ENCODE assay signal across 16 cellular contexts in the genomic region with DNA sequence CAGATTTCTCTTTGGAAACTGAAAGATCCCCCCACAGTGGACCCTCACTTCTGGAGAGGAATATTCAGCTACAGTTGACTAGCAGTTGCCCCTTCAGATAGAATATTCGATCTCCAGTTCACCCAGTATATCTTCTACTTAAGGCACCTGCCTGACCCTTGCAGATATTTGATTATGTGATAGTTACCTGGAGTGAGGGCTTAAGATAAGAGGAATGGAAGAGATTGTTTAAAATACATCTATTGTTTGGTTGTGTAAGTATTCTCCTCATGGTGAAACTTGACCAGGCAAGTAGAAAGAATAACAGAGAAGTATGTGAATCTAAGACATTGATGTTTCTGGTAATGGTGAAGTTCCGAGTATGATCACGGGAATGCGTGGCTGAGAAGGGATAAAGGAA. TPM values are rescaled to one million over a fixed set of nuclear protein-coding genes. Genes with fewer than 3 reads are reported as not detected.
DNase-seq lines count a peak whose midpoint lies in the region; ATAC-seq and TF ChIP-seq lines count a peak whose summit lies in the region.
"Had no signal": no experiment of that assay in that cellular context is flagged by ENCODE, and none has a peak within 500 bp of the region (broad histone marks: within the 10 kb centered on the region; RNA-seq: fewer than 3 reads in every experiment).

No MANE protein-coding gene starts in this region.

- no peaks in the 10 kb centered on the region for H3K9me3 ChIP-seq in CD4-positive, CD25-positive, alpha-beta regulatory T cell (ENCODE audit: control insufficient read depth in 2 of 2, low read length in 2 of 2)
- H3K9me3 ChIP-seq in naive thymus-derived CD4-positive, alpha-beta T cell (ENCODE audit: control insufficient read depth in 2 of 3, low read length in 3 of 3), result no peaks in the 10 kb centered on the region
- no peaks in the 10 kb centered on the region for H3K9me3 ChIP-seq in upper lobe of left lung
- H3K9me3 ChIP-seq: suprapubic skin had no signal

- DNase-seq in CD4-positive, CD25-positive, alpha-beta regulatory T cell, result no peak
- DNase-seq in Calu3 (no peak), upper lobe of left lung (no peak)
- no peak for DNase-seq in naive thymus-derived CD4-positive, alpha-beta T cell
- DNase-seq: C1 segment of cervical spinal cord; central memory CD4-positive, alpha-beta T cell; foreskin keratinocyte; left ventricle myocardium superior; NCI-H146; NCI-H446; Right ventricle myocardium superior; T-helper 9 cell had no signal

- no peak overlapping the region for H3K4me3 ChIP-seq in CD4-positive, CD25-positive, alpha-beta regulatory T cell (ENCODE audit: low read depth, low read length)
- no peak overlapping the region for H3K4me3 ChIP-seq in naive thymus-derived CD4-positive, alpha-beta T cell (ENCODE audit: low read length)
- H3K4me3 ChIP-seq in upper lobe of left lung, result no peak overlapping the region
- H3K4me3 ChIP-seq: suprapubic skin had no signal

- H3K27me3 ChIP-seq in CD4-positive, CD25-positive, alpha-beta regulatory T cell (ENCODE audit: control insufficient read depth, insufficient read depth, low read length), result no peaks in the 10 kb centered on the region
- H3K27me3 ChIP-seq in naive thymus-derived CD4-positive, alpha-beta T cell (ENCODE audit: control insufficient read depth in 2 of 2, insufficient read depth in 2 of 2, low read length in 2 of 2), result no peaks in the 10 kb centered on the region
- no peaks in the 10 kb centered on the region for H3K27me3 ChIP-seq in upper lobe of left lung
- H3K27me3 ChIP-seq: foreskin keratinocyte, suprapubic skin had no signal

- peak overlapping the region; percentile 68 to 86 (median 83) for H3K27ac Mint-ChIP-seq in CD4-positive, CD25-positive, alpha-beta regulatory T cell
- H3K27ac Mint-ChIP-seq in Calu3 (ENCODE audit: unreplicated experiment), result no peak overlapping the region
- peak overlapping the region; percentile 28 for H3K27ac Mint-ChIP-seq in activated naive CD8-positive, alpha-beta T cell
- H3K27ac Mint-ChIP-seq in naive thymus-derived CD4-positive, alpha-beta T cell, result peak overlapping the region; percentile 44 to 100 (median 73)

- no peaks in the 10 kb centered on the region for H3K9me3 Mint-ChIP-seq in CD4-positive, CD25-positive, alpha-beta regulatory T cell
- H3K9me3 Mint-ChIP-seq in Calu3 (ENCODE audit: low read depth, unreplicated experiment), result no peaks in the 10 kb centered on the region
- no peaks in the 10 kb centered on the region for H3K9me3 Mint-ChIP-seq in activated naive CD8-positive, alpha-beta T cell (ENCODE audit: low read depth)
- peaks cover 0 to 8% (median 0%) of the 10 kb centered on the region in 11 donors for H3K9me3 Mint-ChIP-seq in naive thymus-derived CD4-positive, alpha-beta T cell

- peaks cover 8% of the 10 kb centered on the region for H3K27me3 Mint-ChIP-seq in CD4-positive, CD25-positive, alpha-beta regulatory T cell
- H3K27me3 Mint-ChIP-seq in Calu3 (ENCODE audit: unreplicated experiment), result no peaks in the 10 kb centered on the region
- H3K27me3 Mint-ChIP-seq in activated naive CD8-positive, alpha-beta T cell, result no peaks in the 10 kb centered on the region
- peaks cover 0 to 2% (median 0%) of the 10 kb centered on the region in 5 donors for H3K27me3 Mint-ChIP-seq in naive thymus-derived CD4-positive, alpha-beta T cell

- peaks cover 18 to 49% (median 34%) of the 10 kb centered on the region in 4 donors for H3K4me1 Mint-ChIP-seq in CD4-positive, CD25-positive, alpha-beta regulatory T cell
- peaks cover 32% of the 10 kb centered on the region for H3K4me1 Mint-ChIP-seq in Calu3 (ENCODE audit: low read depth, unreplicated experiment)
- H3K4me1 Mint-ChIP-seq in activated naive CD8-positive, alpha-beta T cell (ENCODE audit: low read depth), result peaks cover 25% of the 10 kb centered on the region
- H3K4me1 Mint-ChIP-seq in naive thymus-derived CD4-positive, alpha-beta T cell, result peaks cover 26 to 43% (median 39%) of the 10 kb centered on the region in 7 donors

- H3K36me3 Mint-ChIP-seq in CD4-positive, CD25-positive, alpha-beta regulatory T cell, result no peaks in the 10 kb centered on the region
- peaks cover 29% of the 10 kb centered on the region for H3K36me3 Mint-ChIP-seq in Calu3 (ENCODE audit: insufficient read depth, unreplicated experiment)
- H3K36me3 Mint-ChIP-seq in activated naive CD8-positive, alpha-beta T cell, result peaks cover 6% of the 10 kb centered on the region
- H3K36me3 Mint-ChIP-seq in naive thymus-derived CD4-positive, alpha-beta T cell, result peaks cover 0 to 22% (median 0%) of the 10 kb centered on the region in 5 donors

- TF ChIP-seq EP300 in upper lobe of left lung (IDR thresholded peaks at IDR 0.05), result no peak

- no peak for ATAC-seq in CD4-positive, CD25-positive, alpha-beta regulatory T cell (ENCODE audit: low read depth in 2 of 2)
- no peak for ATAC-seq in naive thymus-derived CD4-positive, alpha-beta T cell
- ATAC-seq in GM19035 (IDR thresholded peaks at IDR 0.05; ENCODE audit: unreplicated experiment) (no peak), HG03460 (IDR thresholded peaks at IDR 0.05; ENCODE audit: unreplicated experiment) (no peak), upper lobe of left lung (ENCODE audit: low FRiP score in 2 of 2) (no peak)
- ATAC-seq: foreskin keratinocyte, left ventricle myocardium superior had no signal

- TF ChIP-seq CTCF in Calu3 (IDR thresholded peaks at IDR 0.05; ENCODE audit: unreplicated experiment) (no peak), upper lobe of left lung (IDR thresholded peaks at IDR 0.05) (no peak)

- H3K4me1 ChIP-seq in CD4-positive, CD25-positive, alpha-beta regulatory T cell (ENCODE audit: control insufficient read depth, insufficient read depth, low read length, poor library complexity, severe bottlenecking), result peaks cover 41% of the 10 kb centered on the region
- H3K4me1 ChIP-seq in naive thymus-derived CD4-positive, alpha-beta T cell (ENCODE audit: control insufficient read depth in 2 of 2, insufficient read depth in 2 of 2, low read length in 2 of 2), result peaks cover 23 to 36% of the 10 kb centered on the region in 2 donors
- H3K4me1 ChIP-seq in upper lobe of left lung, result peaks cover 35 to 48% (median 36%) of the 10 kb centered on the region in 4 donors

- POLR2A ChIA-PET in naive thymus-derived CD4-positive, alpha-beta T cell (lab: Charles Lee), result interaction anchor here (6.1 kb wide), 1 partner anchor 28 kb away, joined by 74 read pairs; the partner anchor contains the start of gene SOX12

- 87 to 93% methylated on average over 4 of the region's 4 CpGs for WGBS in upper lobe of left lung, 2 donors

- CTCF ChIA-PET in Calu3 (lab: Charles Lee), result no interaction called here
- CTCF ChIA-PET in naive thymus-derived CD4-positive, alpha-beta T cell (lab: Charles Lee), result no interaction called here

- no TSS peak for BruUV-seq in Calu3 (replicated peaks; lab: Mats Ljungman, UMichigan)

- H3K4me3 Mint-ChIP-seq in CD4-positive, CD25-positive, alpha-beta regulatory T cell, result peak overlapping the region; percentile 78 to 93 (median 80)
- peak overlapping the region; percentile 99 for H3K4me3 Mint-ChIP-seq in Calu3 (ENCODE audit: low read depth, unreplicated experiment)
- peak overlapping the region; percentile 91 for H3K4me3 Mint-ChIP-seq in activated naive CD8-positive, alpha-beta T cell
- peak overlapping the region; percentile 57 to 99 (median 94) for H3K4me3 Mint-ChIP-seq in naive thymus-derived CD4-positive, alpha-beta T cell

- no peak overlapping the region for H3K27ac ChIP-seq in CD4-positive, CD25-positive, alpha-beta regulatory T cell (ENCODE audit: insufficient read depth, low read length, poor library complexity, severe bottlenecking)
- no peak overlapping the region for H3K27ac ChIP-seq in naive thymus-derived CD4-positive, alpha-beta T cell (ENCODE audit: low read depth, low read length)
- H3K27ac ChIP-seq in upper lobe of left lung, result no peak overlapping the region
- H3K27ac ChIP-seq: foreskin keratinocyte, suprapubic skin had no signal

- no peak for TF ChIP-seq POLR2A in upper lobe of left lung (IDR thresholded peaks at IDR 0.05)

- peaks cover 8% of the 10 kb centered on the region for H3K36me3 ChIP-seq in CD4-positive, CD25-positive, alpha-beta regulatory T cell (ENCODE audit: control insufficient read depth, insufficient read depth, low read length)
- H3K36me3 ChIP-seq in naive thymus-derived CD4-positive, alpha-beta T cell (ENCODE audit: control insufficient read depth in 2 of 3, insufficient read depth in 3 of 3, low read length in 3 of 3), result peaks cover 0 to 5% (median 0%) of the 10 kb centered on the region in 3 experiments
- no peaks in the 10 kb centered on the region for H3K36me3 ChIP-seq in upper lobe of left lung
- H3K36me3 ChIP-seq: suprapubic skin had no signal

- intact Hi-C loops in Calu3 (cut with micrococcal nuclease; ENCODE audit: unreplicated experiment), result no loop called here
- intact Hi-C loops in naive thymus-derived CD4-positive, alpha-beta T cell (cut with micrococcal nuclease), result no loop called here

RNA-seq across cellular contexts. Expression of gene ZCCHC3, which starts 1.6 kb away (rescaled TPM):
- total RNA-seq in CD4-positive, CD25-positive, alpha-beta regulatory T cell, result 19.7 TPM
- polyA plus RNA-seq in CD4-positive, CD25-positive, alpha-beta regulatory T cell, result 10 to 100 TPM in 1 of 4 donors, 1 to 10 TPM in 3; 5.9 to 12.7 (median 7.9) TPM
- total RNA-seq in Calu3 (2022) (10.9 and 11.1 TPM in 2 replicates), upper lobe of left lung (10 to 100 TPM; 14.2 to 18.5 (median 17.3) TPM)
- total RNA-seq in naive thymus-derived CD4-positive, alpha-beta T cell, result 10 to 100 TPM; 14.6 to 31.9 (median 27.1) TPM
- 10 to 100 TPM in 1 of 2 donors, 1 to 10 TPM in 1; 5.6 to 15.3 TPM for polyA plus RNA-seq in naive thymus-derived CD4-positive, alpha-beta T cell

RNA-seq across cellular contexts. Expression of gene C20orf96, which starts 5.3 kb away (rescaled TPM):
- 1.1 TPM for total RNA-seq in CD4-positive, CD25-positive, alpha-beta regulatory T cell
- polyA plus RNA-seq in CD4-positive, CD25-positive, alpha-beta regulatory T cell, result under 1 TPM; 0.10 to 0.52 (median 0.31) TPM
- total RNA-seq in Calu3 (2022) (7.3 and 8.8 TPM in 2 replicates), upper lobe of left lung (10 to 100 TPM in 3 of 6 donors, 1 to 10 TPM in 3; 3.0 to 31.4 (median 10.3) TPM)
- 1 to 10 TPM; 3.4 to 5.7 (median 4.8) TPM for total RNA-seq in naive thymus-derived CD4-positive, alpha-beta T cell
- 1 to 10 TPM in 1 of 2 donors, under 1 TPM in 1; 0.86 to 1.1 TPM for polyA plus RNA-seq in naive thymus-derived CD4-positive, alpha-beta T cell

RNA-seq across cellular contexts. Expression of gene SOX12, which starts 29.5 kb away (rescaled TPM):
- total RNA-seq in CD4-positive, CD25-positive, alpha-beta regulatory T cell, result 4.9 TPM
- polyA plus RNA-seq in CD4-positive, CD25-positive, alpha-beta regulatory T cell, result under 1 TPM; 0.29 to 0.44 (median 0.38) TPM
- total RNA-seq in Calu3 (2022) (13.6 and 14.5 TPM in 2 replicates), upper lobe of left lung (10 to 100 TPM in 2 of 6 donors, 1 to 10 TPM in 4; 3.8 to 13.5 (median 7.6) TPM)
- total RNA-seq in naive thymus-derived CD4-positive, alpha-beta T cell, result 10 to 100 TPM in 3 of 5 experiments, 1 to 10 TPM in 2; 4.6 to 15.1 (median 12.3) TPM
- polyA plus RNA-seq in naive thymus-derived CD4-positive, alpha-beta T cell, result 1 to 10 TPM in 1 of 2 donors, under 1 TPM in 1; 0.89 to 1.3 TPM

RNA-seq across cellular contexts. Expression of gene DEFB132, which starts 38.3 kb away (rescaled TPM):
- not detected for total RNA-seq in CD4-positive, CD25-positive, alpha-beta regulatory T cell
- polyA plus RNA-seq in CD4-positive, CD25-positive, alpha-beta regulatory T cell, result not detected
- total RNA-seq in Calu3 (2022), result not detected in 2 replicates
- total RNA-seq in naive thymus-derived CD4-positive, alpha-beta T cell, result not detected
- polyA plus RNA-seq in naive thymus-derived CD4-positive, alpha-beta T cell, result not detected
- not detected for total RNA-seq in upper lobe of left lung
- total RNA-seq: foreskin keratinocyte, left ventricle myocardium superior, Right ventricle myocardium superior had no signal
- polyA plus RNA-seq: foreskin keratinocyte had no signal

RNA-seq across cellular contexts. Expression of gene NRSN2, which starts 51.1 kb away (rescaled TPM):
- 1.5 TPM for total RNA-seq in CD4-positive, CD25-positive, alpha-beta regulatory T cell
- polyA plus RNA-seq in CD4-positive, CD25-positive, alpha-beta regulatory T cell, result 1 to 10 TPM in 2 of 4 donors, under 1 TPM in 1, not detected in 1; 0.52 to 1.5 (median 1.1) TPM
- 0.42 and 0.51 TPM in 2 replicates for total RNA-seq in Calu3 (2022)
- total RNA-seq in naive thymus-derived CD4-positive, alpha-beta T cell, result 1 to 10 TPM in 3 of 5 experiments, under 1 TPM in 2; 0.24 to 2.1 (median 1.3) TPM
- polyA plus RNA-seq in naive thymus-derived CD4-positive, alpha-beta T cell, result 1 to 10 TPM; 1.3 to 1.8 TPM
- total RNA-seq in upper lobe of left lung, result 10 to 100 TPM; 13.6 to 30.8 (median 25.6) TPM
